ENCODE assay signal across 8 cellular contexts in genomic region chr3:172038823-172039222, GRCh38. TPM values are rescaled to one million over a fixed set of nuclear protein-coding genes. Genes with fewer than 3 reads are reported as not detected.
DNase-seq lines count a peak whose midpoint lies in the region; ATAC-seq and TF ChIP-seq lines count a peak whose summit lies in the region.

No MANE protein-coding gene starts in this region.

- CTCF ChIA-PET in RWPE1 (lab: Yijun Ruan, JAX), result interaction anchor here (1.3 kb wide), 1 partner anchor 294 kb away, joined by 7 read pairs; no protein-coding TSS in a partner anchor

- TF ChIP-seq CTCF in GM12865 (IDR thresholded peaks at IDR 0.05; ENCODE audit: insufficient read depth, low read depth, low read length, missing control alignments) (no peak), RWPE1 (conservative IDR thresholded peaks at IDR 0.05; ENCODE audit: low read depth) (no peak), epithelial cell of proximal tubule (conservative IDR thresholded peaks at IDR 0.05; ENCODE audit: low read depth, low read length) (no peak)

- H3K36me3 ChIP-seq in rectal smooth muscle tissue (ENCODE audit: control insufficient read depth, insufficient read depth, low read length), result no peaks in the 10 kb centered on the region

- ATAC-seq in HG02884 (IDR thresholded peaks at IDR 0.05; ENCODE audit: unreplicated experiment), result no peak
- ATAC-seq in GM19351 (IDR thresholded peaks at IDR 0.05; ENCODE audit: unreplicated experiment), result no peak

- peak overlapping the region; percentile 97 for H3K27ac ChIP-seq in RWPE1
- peak overlapping the region; percentile 77 for H3K27ac ChIP-seq in rectal smooth muscle tissue (ENCODE audit: low read depth, low read length)

- H3K4me3 ChIP-seq in GM12865 (ENCODE audit: low read depth, low read length) (peak overlapping the region; percentile 96), epithelial cell of proximal tubule (ENCODE audit: low read depth, low read length) (peak overlapping the region; percentile 96), rectal smooth muscle tissue (ENCODE audit: low read length) (peak overlapping the region; percentile 63)

- POLR2A ChIA-PET in RWPE1 (lab: Yijun Ruan, JAX; ENCODE audit: low non-redundant PET), result interaction anchor here (0.6 kb wide), 1 partner anchor 36 kb away, joined by 7 read pairs; no protein-coding TSS in a partner anchor

- no peaks in the 10 kb centered on the region for H3K27me3 ChIP-seq in rectal smooth muscle tissue (ENCODE audit: control insufficient read depth, insufficient read depth, low read length)

- peaks cover 12% of the 10 kb centered on the region for H3K4me1 ChIP-seq in rectal smooth muscle tissue (ENCODE audit: control insufficient read depth, insufficient read depth, low read length)

- no peak overlapping the region for H3K9ac ChIP-seq in rectal smooth muscle tissue (ENCODE audit: low read length)

- DNase-seq in GM12865 (ENCODE audit: low read depth) (no peak), RWPE1 (ENCODE audit: low spot score) (no peak), epithelial cell of proximal tubule (ENCODE audit: low read depth) (no peak), SHP77 treated with DMSO at 0.1 percent for 48 hours (lab: John Stamatoyannopoulos, UW) (no peak), activated gamma-delta T cell (lab: John Stamatoyannopoulos, UW) (no peak)

RNA-seq across cellular contexts. Expression of gene FNDC3B, which starts 0.6 kb away (rescaled TPM):
- total RNA-seq in epithelial cell of proximal tubule, result 31.9 and 37.3 TPM in 2 replicates
